In the genomic region with DNA sequence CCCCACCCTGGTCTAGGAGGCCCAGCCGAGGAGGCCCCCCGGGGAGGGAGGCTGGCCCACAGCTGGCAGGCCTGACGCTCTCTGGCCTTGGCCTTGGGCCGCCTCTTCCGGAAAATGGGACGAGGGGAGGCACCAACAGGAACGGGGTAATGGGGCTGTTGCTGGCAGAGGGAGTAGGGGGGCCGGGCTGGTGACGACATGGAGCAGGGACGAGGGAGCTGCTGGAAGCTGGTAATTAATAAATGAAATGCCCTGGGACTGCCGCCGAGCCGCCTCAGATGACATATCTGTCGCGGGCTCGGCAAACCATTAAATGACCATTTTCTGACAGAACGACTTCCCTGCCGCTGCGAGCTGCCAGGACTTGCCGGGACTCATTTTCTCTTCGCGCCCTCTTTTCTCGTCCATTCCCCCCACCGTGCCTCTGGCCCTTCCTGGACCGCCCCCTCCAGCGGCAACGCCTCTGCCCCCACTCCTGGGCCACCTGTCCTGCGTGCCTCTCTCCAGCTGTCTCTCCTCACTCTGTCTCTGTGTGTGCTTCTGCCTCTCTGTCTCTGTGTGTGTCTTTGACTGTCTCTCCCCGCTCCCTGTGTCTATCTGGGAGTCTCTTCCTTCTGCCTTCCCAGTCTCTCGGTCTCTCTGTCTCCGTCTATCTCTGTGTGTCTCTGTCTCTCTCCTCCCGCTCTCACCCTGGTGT, we compare ENCODE assay signal across 10 cellular contexts.
A peak's percentile ranks its signal among the peaks of the same experiment; 100 is the strongest.
DNase-seq lines count a peak whose midpoint lies in the region; ATAC-seq and TF ChIP-seq lines count a peak whose summit lies in the region.
"Had no signal": no experiment of that assay in that cellular context is flagged by ENCODE, and none has a peak within 500 bp of the region (broad histone marks: within the 10 kb centered on the region; RNA-seq: fewer than 3 reads in every experiment).

No MANE protein-coding gene starts in this region.

- peaks cover 6% of the 10 kb centered on the region for H3K4me1 Mint-ChIP-seq in T-helper 17 cell

- TF ChIP-seq EP300 in transverse colon (IDR thresholded peaks at IDR 0.05; ENCODE audit: low read depth) = no peak

- H3K27me3 ChIP-seq in muscle layer of duodenum (ENCODE audit: low read depth, low read length) (no peaks in the 10 kb centered on the region), transverse colon (peaks cover 38% of the 10 kb centered on the region)

- peak overlapping the region; percentile 60 to 65 for H3K4me3 ChIP-seq in muscle layer of duodenum (ENCODE audit: low read depth in 1 of 2, low read length in 2 of 2)
- H3K4me3 ChIP-seq in transverse colon = peak overlapping the region in 3 of 4 donors; percentile 9 to 44 (median 11)
- H3K4me3 ChIP-seq: GM12878 had no signal

- DNase-seq in NCI-H82 (lab: John Stamatoyannopoulos, UW) = peak; percentile 50
- no peak for DNase-seq in NCI-H82 treated with DMSO at 0.1 percent for 48 hours (lab: John Stamatoyannopoulos, UW; ENCODE audit: unreplicated experiment)
- no peak for DNase-seq in transverse colon
- DNase-seq in SIG-M5 (lab: John Stamatoyannopoulos, UW) = no peak
- no peak for DNase-seq in T-helper 9 cell
- DNase-seq in T-helper 17 cell = no peak
- DNase-seq: NCI-H510A had no signal

- TF ChIP-seq CTCF in transverse colon (IDR thresholded peaks at IDR 0.05) = no peak

- H3K27me3 Mint-ChIP-seq in T-helper 17 cell = peaks cover 53% of the 10 kb centered on the region

- H3K4me3 Mint-ChIP-seq in T-helper 17 cell = no peak overlapping the region

- in situ Hi-C loops in transverse colon (cut with MboI; ENCODE audit: low pct_ligation_motif_present in 1 of 4, low pct_unique_long_range_greater_than_20kb in 1 of 4, low sequenced_read_pairs in 3 of 4) = no loop called here

- WGBS in transverse colon (ENCODE audit: low coverage in 1 of 2), 2 donors = 10 to 20% methylated on average over 13 to 32 of the region's 32 CpGs

- no peaks in the 10 kb centered on the region for H3K36me3 ChIP-seq in muscle layer of duodenum (ENCODE audit: control insufficient read depth in 1 of 2, insufficient read depth in 2 of 2, low read length in 2 of 2)
- no peaks in the 10 kb centered on the region for H3K36me3 ChIP-seq in transverse colon

- H3K36me3 Mint-ChIP-seq in T-helper 17 cell (ENCODE audit: low read depth) = peaks cover 10% of the 10 kb centered on the region

- H3K9me3 ChIP-seq in muscle layer of duodenum (ENCODE audit: control insufficient read depth in 1 of 2, low read length in 2 of 2) (no peaks in the 10 kb centered on the region), transverse colon (no peaks in the 10 kb centered on the region), T-helper 17 cell (ENCODE audit: control insufficient read depth, low read length, poor library complexity, severe bottlenecking) (no peaks in the 10 kb centered on the region)

- intact Hi-C loops in transverse colon (cut with DNase I; ENCODE audit: low total_unique reads) = no loop called here

- H3K4me1 ChIP-seq in muscle layer of duodenum (ENCODE audit: control insufficient read depth in 1 of 2, insufficient read depth in 2 of 2, low read length in 2 of 2) (peaks cover 0 to 4% of the 10 kb centered on the region in 2 donors), transverse colon (peaks cover 0 to 9% (median 0%) of the 10 kb centered on the region in 4 donors)

- no peak overlapping the region for H3K27ac Mint-ChIP-seq in T-helper 17 cell

- H3K27ac ChIP-seq in muscle layer of duodenum (ENCODE audit: low read length) (no peak overlapping the region), transverse colon (no peak overlapping the region)

- no peak for TF ChIP-seq POLR2A in transverse colon (IDR thresholded peaks at IDR 0.05)

- ATAC-seq in esophagus mucosa (peak; percentile 48), T-helper 17 cell (no peak)
- ATAC-seq: GM12878 had no signal
